ENCODE assay signal across 10 cellular contexts in the genomic region with DNA sequence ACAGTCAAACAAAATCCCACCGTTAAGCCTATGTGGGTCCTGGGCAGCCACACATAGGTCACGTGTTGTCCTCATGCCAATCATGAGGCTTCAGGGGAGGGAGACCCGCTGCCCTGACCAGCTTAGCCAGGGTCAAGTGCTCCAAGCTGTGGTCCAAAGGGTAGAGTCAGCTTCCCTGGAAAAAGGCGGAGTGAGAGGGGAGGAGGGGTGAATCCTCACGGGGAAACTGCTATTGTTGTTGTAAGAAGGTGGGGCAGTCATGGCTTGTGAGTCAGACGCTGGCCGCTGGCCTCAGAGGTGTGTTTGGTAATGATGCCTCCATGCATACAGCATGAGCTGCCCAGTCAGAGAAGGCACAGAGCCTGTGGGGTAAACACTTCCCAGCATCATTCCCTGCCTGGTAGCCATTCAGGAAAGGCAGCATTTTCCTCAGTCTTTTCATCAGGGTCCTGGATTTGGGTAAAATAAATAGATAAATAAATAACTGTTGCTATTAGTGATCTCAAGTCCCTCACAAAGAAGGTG. TPM values are rescaled to one million over a fixed set of nuclear protein-coding genes. Genes with fewer than 3 reads are reported as not detected.
DNase-seq lines count a peak whose midpoint lies in the region; ATAC-seq, FAIRE-seq and TF ChIP-seq lines count a peak whose summit lies in the region.
"Had no signal": no experiment of that assay in that cellular context is flagged by ENCODE, and none has a peak within 500 bp of the region (broad histone marks: within the 10 kb centered on the region; RNA-seq: fewer than 3 reads in every experiment).

No MANE protein-coding gene starts in this region.

- H3K36me3 Mint-ChIP-seq in Calu3 (ENCODE audit: insufficient read depth, unreplicated experiment): no peaks in the 10 kb centered on the region
- H3K36me3 Mint-ChIP-seq in activated CD4-positive, alpha-beta memory T cell treated with anti-CD3 and anti-CD28 coated beads for 36 hours: no peaks in the 10 kb centered on the region

- peak overlapping the region; percentile 32 for H3K27ac ChIP-seq in RWPE2 (ENCODE audit: poor library complexity, severe bottlenecking)
- H3K27ac ChIP-seq in pancreas: no peak overlapping the region
- H3K27ac ChIP-seq in kidney (ENCODE audit: low read depth in 2 of 2, low read length in 2 of 2): no peak overlapping the region
- H3K27ac ChIP-seq in substantia nigra (ENCODE audit: low read depth, low read length, poor library complexity, severe bottlenecking): no peak overlapping the region

- TF ChIP-seq CTCF in Calu3 (IDR thresholded peaks at IDR 0.05; ENCODE audit: unreplicated experiment): no peak
- TF ChIP-seq CTCF in RWPE2 (IDR thresholded peaks at IDR 0.05; ENCODE audit: poor library complexity, severe bottlenecking): no peak
- TF ChIP-seq CTCF in pancreas (IDR thresholded peaks at IDR 0.05): no peak
- TF ChIP-seq CTCF in kidney (IDR thresholded peaks at IDR 0.05; ENCODE audit: borderline replicate concordance, extremely low read depth, insufficient read depth): no peak

- WGBS in pancreas, 2 donors: 70 to 74% methylated on average over 7 of the region's 7 CpGs

- H3K4me3 ChIP-seq in RWPE2 (ENCODE audit: severe bottlenecking) (no peak overlapping the region), pancreas (no peak overlapping the region), kidney (ENCODE audit: low read length in 2 of 2) (no peak overlapping the region)

- no peak overlapping the region for H3K27ac Mint-ChIP-seq in Calu3 (ENCODE audit: unreplicated experiment)
- H3K27ac Mint-ChIP-seq in activated CD4-positive, alpha-beta memory T cell treated with anti-CD3 and anti-CD28 coated beads for 36 hours: no peak overlapping the region
- H3K27ac Mint-ChIP-seq: activated B cell treated with CpG ODN at 0.5 μM for 24 hours had no signal

- no peak overlapping the region for H3K4me3 Mint-ChIP-seq in Calu3 (ENCODE audit: low read depth, unreplicated experiment)
- H3K4me3 Mint-ChIP-seq in activated CD4-positive, alpha-beta memory T cell treated with anti-CD3 and anti-CD28 coated beads for 36 hours: no peak overlapping the region
- H3K4me3 Mint-ChIP-seq: activated B cell treated with CpG ODN at 0.5 μM for 24 hours had no signal

- H3K27me3 Mint-ChIP-seq in Calu3 (ENCODE audit: unreplicated experiment): no peaks in the 10 kb centered on the region
- peaks cover 3% of the 10 kb centered on the region for H3K27me3 Mint-ChIP-seq in activated CD4-positive, alpha-beta memory T cell treated with anti-CD3 and anti-CD28 coated beads for 36 hours

- CTCF ChIA-PET in Calu3 (lab: Charles Lee): no interaction called here
- CTCF ChIA-PET in activated CD4-positive, alpha-beta memory T cell treated with anti-CD3 and anti-CD28 coated beads for 36 hours (lab: Charles Lee): no interaction called here

- H3K9me3 ChIP-seq in RWPE2 (ENCODE audit: severe bottlenecking): no peaks in the 10 kb centered on the region
- H3K9me3 ChIP-seq in pancreas: no peaks in the 10 kb centered on the region
- H3K9me3 ChIP-seq in kidney (ENCODE audit: control insufficient read depth in 1 of 2, low read length in 2 of 2): no peaks in the 10 kb centered on the region

- intact Hi-C loops in Calu3 (cut with micrococcal nuclease; ENCODE audit: unreplicated experiment): no loop called here
- intact Hi-C loops in pancreas (cut with DNase I): no loop called here
- intact Hi-C loops in kidney (cut with DNase I): no loop called here
- intact Hi-C loops in activated CD4-positive, alpha-beta memory T cell treated with anti-CD3 and anti-CD28 coated beads for 36 hours (cut with micrococcal nuclease): no loop called here

- no peak for FAIRE-seq in pancreas (lab: Jason Lieb, UNC)
- no peak for FAIRE-seq in kidney (lab: Jason Lieb, UNC)

- H3K27me3 ChIP-seq in RWPE2 (ENCODE audit: insufficient read depth, poor library complexity, severe bottlenecking) (no peaks in the 10 kb centered on the region), pancreas (no peaks in the 10 kb centered on the region)

- peaks cover 9% of the 10 kb centered on the region for H3K4me1 Mint-ChIP-seq in Calu3 (ENCODE audit: low read depth, unreplicated experiment)
- no peaks in the 10 kb centered on the region for H3K4me1 Mint-ChIP-seq in activated CD4-positive, alpha-beta memory T cell treated with anti-CD3 and anti-CD28 coated beads for 36 hours (ENCODE audit: low read depth)
- H3K4me1 Mint-ChIP-seq: activated B cell treated with CpG ODN at 0.5 μM for 24 hours had no signal

- H3K36me3 ChIP-seq in RWPE2 (ENCODE audit: low read depth): no peaks in the 10 kb centered on the region
- peaks cover 0 to 13% (median 3%) of the 10 kb centered on the region in 3 donors for H3K36me3 ChIP-seq in pancreas
- peaks cover 0 to 7% of the 10 kb centered on the region in 2 donors for H3K36me3 ChIP-seq in kidney (ENCODE audit: control insufficient read depth in 1 of 2, insufficient read depth in 2 of 2, low read length in 2 of 2)

- H3K9ac ChIP-seq in kidney (ENCODE audit: low read length in 2 of 2): no peak overlapping the region

- H3K9me3 Mint-ChIP-seq in Calu3 (ENCODE audit: low read depth, unreplicated experiment): no peaks in the 10 kb centered on the region
- H3K9me3 Mint-ChIP-seq in activated CD4-positive, alpha-beta memory T cell treated with anti-CD3 and anti-CD28 coated beads for 36 hours: no peaks in the 10 kb centered on the region
- H3K9me3 Mint-ChIP-seq: activated B cell treated with CpG ODN at 0.5 μM for 24 hours had no signal

- BruUV-seq in Calu3 (replicated peaks; lab: Mats Ljungman, UMichigan): no TSS peak

- ATAC-seq in RWPE2 (ENCODE audit: low read depth) (peak; percentile 92), pancreas (peak in 3 of 4 donors; percentile 12 to 57 (median 52))

- H3K4me1 ChIP-seq in RWPE2 (ENCODE audit: insufficient read depth, poor library complexity, severe bottlenecking): peaks cover 33% of the 10 kb centered on the region
- no peaks in the 10 kb centered on the region for H3K4me1 ChIP-seq in pancreas
- peaks cover 0 to 3% of the 10 kb centered on the region in 2 donors for H3K4me1 ChIP-seq in kidney (ENCODE audit: control insufficient read depth in 1 of 2, insufficient read depth in 1 of 2, low read depth in 1 of 2, low read length in 2 of 2)

- DNase-seq in Calu3: peak; percentile 28
- peak; percentile 89 for DNase-seq in RWPE2 (ENCODE audit: low spot score)
- peak; percentile 35 for DNase-seq in fibroblast of peridontal ligament (ENCODE audit: extremely low read depth)
- peak in 1 of 6 donors; percentile 14 for DNase-seq in pancreas
- DNase-seq in NCI-H1930 (lab: John Stamatoyannopoulos, UW): no peak
- DNase-seq in kidney: no peak
- DNase-seq in activated CD4-positive, alpha-beta memory T cell treated with anti-CD3 and anti-CD28 coated beads for 36 hours: no peak
- no peak for DNase-seq in substantia nigra (lab: John Stamatoyannopoulos, UW)
- DNase-seq: activated B cell treated with CpG ODN at 0.5 μM for 24 hours, NCI-H2171 treated with DMSO at 0.1 percent for 48 hours had no signal

- POLR2A ChIA-PET in activated CD4-positive, alpha-beta memory T cell treated with anti-CD3 and anti-CD28 coated beads for 36 hours (lab: Charles Lee): no interaction called here

RNA-seq across cellular contexts. Expression of a gene that starts 8.7 kb away (rescaled TPM):
- 95.7 and 107 TPM in 2 replicates for total RNA-seq in Calu3 (2022)
- total RNA-seq in pancreas: 100 to 1,000 TPM; 232 to 445 (median 264) TPM
- polyA plus RNA-seq in pancreas: 100 to 1,000 TPM; 201 to 319 TPM
- 852 TPM for total RNA-seq in kidney
- 942 TPM for polyA plus RNA-seq in kidney (ENCODE audit: insufficient read depth, low read depth, low replicate concordance)
- under 1 TPM; 0.26 to 0.29 TPM for total RNA-seq in activated CD4-positive, alpha-beta memory T cell treated with anti-CD3 and anti-CD28 coated beads for 36 hours
- total RNA-seq: activated B cell treated with CpG ODN at 0.5 μM for 24 hours had no signal

RNA-seq across cellular contexts. Expression of a gene that starts 23.4 kb away (rescaled TPM):
- total RNA-seq in Calu3 (2022): not detected in 2 replicates
- total RNA-seq in pancreas: not detected
- polyA plus RNA-seq in pancreas: not detected
- not detected for total RNA-seq in kidney
- not detected for polyA plus RNA-seq in kidney (ENCODE audit: insufficient read depth, low read depth, low replicate concordance)
- not detected for total RNA-seq in activated CD4-positive, alpha-beta memory T cell treated with anti-CD3 and anti-CD28 coated beads for 36 hours
- total RNA-seq: activated B cell treated with CpG ODN at 0.5 μM for 24 hours had no signal

RNA-seq across cellular contexts. Expression of a gene that starts 59.8 kb away (rescaled TPM):
- not detected in 2 replicates for total RNA-seq in Calu3 (2022)
- total RNA-seq in pancreas: not detected
- polyA plus RNA-seq in pancreas: not detected
- not detected for total RNA-seq in kidney
- not detected for polyA plus RNA-seq in kidney (ENCODE audit: insufficient read depth, low read depth, low replicate concordance)
- not detected for total RNA-seq in activated CD4-positive, alpha-beta memory T cell treated with anti-CD3 and anti-CD28 coated beads for 36 hours
- total RNA-seq: activated B cell treated with CpG ODN at 0.5 μM for 24 hours had no signal

Comparison
In these comparisons a context has a peak if more than half of its experiments do, and no peak if none do; other contexts are left out.
1. DNase-seq: peak in Calu3 (single experiment), RWPE2 (single experiment) and fibroblast of peridontal ligament (single experiment); none in NCI-H1930 (0 of 2), kidney (single experiment), activated CD4-positive, alpha-beta memory T cell treated with anti-CD3 and anti-CD28 coated beads for 36 hours (single experiment) and substantia nigra (0 of 49).
2. RNA of a gene that starts 8.7 kb away (total RNA-seq): 852 TPM in kidney (single experiment), 232 to 445 TPM in pancreas and 95.7 to 107 TPM in Calu3; 0.26 to 0.29 TPM in activated CD4-positive, alpha-beta memory T cell treated with anti-CD3 and anti-CD28 coated beads for 36 hours; every median in the first group is over 10 times any median in the second.